ENCODE assay signal across 1 cellular context in the genomic region with DNA sequence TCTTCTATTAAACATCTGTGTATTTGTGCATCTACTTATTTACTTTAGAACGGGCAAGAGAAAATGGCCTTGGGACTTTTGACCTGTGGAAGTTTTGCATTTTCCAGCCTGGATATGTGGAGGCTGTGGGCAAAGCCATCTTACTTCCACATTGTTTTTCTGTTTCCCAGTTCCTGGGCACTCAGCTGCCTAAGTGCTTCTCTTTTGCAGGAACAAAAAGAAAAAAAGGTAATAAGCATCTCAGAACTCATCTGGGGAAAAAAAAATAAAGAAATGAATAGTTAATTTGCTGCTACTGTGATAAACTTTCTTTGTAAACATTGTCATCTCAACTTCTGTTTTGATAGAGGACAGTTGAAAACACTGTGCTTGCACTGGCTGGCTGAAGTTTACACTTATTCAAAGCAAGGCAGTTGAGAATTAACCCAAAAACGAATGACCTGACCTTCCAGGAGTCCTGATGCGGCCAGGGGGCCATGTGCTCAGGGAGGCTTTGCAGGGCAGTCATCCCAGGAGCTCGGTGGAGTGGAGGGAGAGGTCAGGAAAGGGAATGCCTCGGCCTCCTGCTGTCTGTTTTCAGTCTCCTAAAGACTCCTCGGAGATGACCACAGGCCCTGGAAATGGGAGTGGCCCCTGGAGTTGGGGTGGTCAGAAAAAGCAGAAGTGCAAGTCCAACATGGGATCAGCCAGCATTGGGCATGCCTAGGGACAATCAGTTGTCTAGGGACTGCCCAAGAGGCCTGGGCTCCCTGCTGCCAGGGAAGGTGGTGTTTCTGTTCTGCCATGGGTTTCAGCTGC.
TF ChIP-seq lines count a peak whose summit lies in the region.

No MANE protein-coding gene starts in this region.

TF ChIP-seq in liver, 16 proteins besides CTCF, POLR2A, EP300 and RAD21 (continued from another document):
- TF ChIP-seq, protein P1, sequence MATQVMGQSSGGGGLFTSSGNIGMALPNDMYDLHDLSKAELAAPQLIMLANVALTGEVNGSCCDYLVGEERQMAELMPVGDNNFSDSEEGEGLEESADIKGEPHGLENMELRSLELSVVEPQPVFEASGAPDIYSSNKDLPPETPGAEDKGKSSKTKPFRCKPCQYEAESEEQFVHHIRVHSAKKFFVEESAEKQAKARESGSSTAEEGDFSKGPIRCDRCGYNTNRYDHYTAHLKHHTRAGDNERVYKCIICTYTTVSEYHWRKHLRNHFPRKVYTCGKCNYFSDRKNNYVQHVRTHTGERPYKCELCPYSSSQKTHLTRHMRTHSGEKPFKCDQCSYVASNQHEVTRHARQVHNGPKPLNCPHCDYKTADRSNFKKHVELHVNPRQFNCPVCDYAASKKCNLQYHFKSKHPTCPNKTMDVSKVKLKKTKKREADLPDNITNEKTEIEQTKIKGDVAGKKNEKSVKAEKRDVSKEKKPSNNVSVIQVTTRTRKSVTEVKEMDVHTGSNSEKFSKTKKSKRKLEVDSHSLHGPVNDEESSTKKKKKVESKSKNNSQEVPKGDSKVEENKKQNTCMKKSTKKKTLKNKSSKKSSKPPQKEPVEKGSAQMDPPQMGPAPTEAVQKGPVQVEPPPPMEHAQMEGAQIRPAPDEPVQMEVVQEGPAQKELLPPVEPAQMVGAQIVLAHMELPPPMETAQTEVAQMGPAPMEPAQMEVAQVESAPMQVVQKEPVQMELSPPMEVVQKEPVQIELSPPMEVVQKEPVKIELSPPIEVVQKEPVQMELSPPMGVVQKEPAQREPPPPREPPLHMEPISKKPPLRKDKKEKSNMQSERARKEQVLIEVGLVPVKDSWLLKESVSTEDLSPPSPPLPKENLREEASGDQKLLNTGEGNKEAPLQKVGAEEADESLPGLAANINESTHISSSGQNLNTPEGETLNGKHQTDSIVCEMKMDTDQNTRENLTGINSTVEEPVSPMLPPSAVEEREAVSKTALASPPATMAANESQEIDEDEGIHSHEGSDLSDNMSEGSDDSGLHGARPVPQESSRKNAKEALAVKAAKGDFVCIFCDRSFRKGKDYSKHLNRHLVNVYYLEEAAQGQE (IDR thresholded peaks at IDR 0.05): peak; percentile 57
- TF ChIP-seq, protein P2, sequence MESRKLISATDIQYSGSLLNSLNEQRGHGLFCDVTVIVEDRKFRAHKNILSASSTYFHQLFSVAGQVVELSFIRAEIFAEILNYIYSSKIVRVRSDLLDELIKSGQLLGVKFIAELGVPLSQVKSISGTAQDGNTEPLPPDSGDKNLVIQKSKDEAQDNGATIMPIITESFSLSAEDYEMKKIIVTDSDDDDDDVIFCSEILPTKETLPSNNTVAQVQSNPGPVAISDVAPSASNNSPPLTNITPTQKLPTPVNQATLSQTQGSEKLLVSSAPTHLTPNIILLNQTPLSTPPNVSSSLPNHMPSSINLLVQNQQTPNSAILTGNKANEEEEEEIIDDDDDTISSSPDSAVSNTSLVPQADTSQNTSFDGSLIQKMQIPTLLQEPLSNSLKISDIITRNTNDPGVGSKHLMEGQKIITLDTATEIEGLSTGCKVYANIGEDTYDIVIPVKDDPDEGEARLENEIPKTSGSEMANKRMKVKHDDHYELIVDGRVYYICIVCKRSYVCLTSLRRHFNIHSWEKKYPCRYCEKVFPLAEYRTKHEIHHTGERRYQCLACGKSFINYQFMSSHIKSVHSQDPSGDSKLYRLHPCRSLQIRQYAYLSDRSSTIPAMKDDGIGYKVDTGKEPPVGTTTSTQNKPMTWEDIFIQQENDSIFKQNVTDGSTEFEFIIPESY (IDR thresholded peaks at IDR 0.05): peak; percentile 54
- TF ChIP-seq, protein P3, sequence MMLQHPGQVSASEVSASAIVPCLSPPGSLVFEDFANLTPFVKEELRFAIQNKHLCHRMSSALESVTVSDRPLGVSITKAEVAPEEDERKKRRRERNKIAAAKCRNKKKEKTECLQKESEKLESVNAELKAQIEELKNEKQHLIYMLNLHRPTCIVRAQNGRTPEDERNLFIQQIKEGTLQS (IDR thresholded peaks at IDR 0.05): no peak
